In genomic region chr15:44728232-44728575, GRCh38 we compare ENCODE assay signal across 8 cellular contexts. TPM values are rescaled to one million over a fixed set of nuclear protein-coding genes. Genes with fewer than 3 reads are reported as not detected.
DNase-seq lines count a peak whose midpoint lies in the region; ATAC-seq and TF ChIP-seq lines count a peak whose summit lies in the region.
"Not testable (repeated sequence)": the region's sequence is repeated elsewhere in the genome, so short reads cannot be mapped to it uniquely, and the experiment has no call there.

No MANE protein-coding gene starts in this region.

- H3F3A ChIP-seq in GM23248 (ENCODE audit: insufficient read depth), result peaks cover 32% of the 10 kb centered on the region

- not testable (repeated sequence) for H3K9me3 ChIP-seq in GM23248 (ENCODE audit: low read depth); Peyer's patch; hepatocyte (ENCODE audit: low read depth); naive thymus-derived CD4-positive, alpha-beta T cell (ENCODE audit: control insufficient read depth in 2 of 3, low read length in 3 of 3); spleen

- POLR2A ChIA-PET in naive thymus-derived CD4-positive, alpha-beta T cell (lab: Charles Lee), result interaction anchor here (0.9 to 39.4 kb wide), 9 partner anchors 2 to 191 kb away, joined by 3 to 3822 read pairs (median 4); partner anchors contain the start of genes B2M, EIF3J, PATL2 and SPG11

- CTCF ChIA-PET in activated naive CD4-positive, alpha-beta T cell treated with anti-CD3 and anti-CD28 coated beads, Interleukin-2, amount 10 ng/mL, durations not matched to agents 7 days and 5 days (lab: Charles Lee), result interaction anchor here (1.2 to 16.0 kb wide), 5 partner anchors 9 to 144 kb away, joined by 3 to 282 read pairs (median 44); partner anchors contain the start of genes B2M, PATL2, SPG11 and TRIM69
- CTCF ChIA-PET in naive thymus-derived CD4-positive, alpha-beta T cell (lab: Charles Lee), result interaction anchor here (0.8 to 5.4 kb wide), 6 partner anchors 9 to 65 kb away, joined by 4 to 47 read pairs (median 10); partner anchors contain the start of genes B2M, PATL2, SPG11 and TRIM69

- peaks cover 80% of the 10 kb centered on the region for H3K4me1 Mint-ChIP-seq in activated naive CD4-positive, alpha-beta T cell treated with anti-CD3 and anti-CD28 coated beads, Interleukin-2, amount 10 ng/mL, durations not matched to agents 7 days and 5 days
- peaks cover 51 to 87% (median 74%) of the 10 kb centered on the region in 7 donors for H3K4me1 Mint-ChIP-seq in naive thymus-derived CD4-positive, alpha-beta T cell

- not testable (repeated sequence) for TF ChIP-seq POLR2A in Peyer's patch (IDR thresholded peaks at IDR 0.05); spleen (IDR thresholded peaks at IDR 0.05)

- H3K36me3 Mint-ChIP-seq in activated naive CD4-positive, alpha-beta T cell treated with anti-CD3 and anti-CD28 coated beads, Interleukin-2, amount 10 ng/mL, durations not matched to agents 7 days and 5 days, result peaks cover 24% of the 10 kb centered on the region
- peaks cover 0 to 25% (median 0%) of the 10 kb centered on the region in 5 donors for H3K36me3 Mint-ChIP-seq in naive thymus-derived CD4-positive, alpha-beta T cell

- peak overlapping the region; percentile 86 for H3K4me2 ChIP-seq in GM23248 (ENCODE audit: unreplicated experiment)
- peak overlapping the region; percentile 60 for H3K4me2 ChIP-seq in hepatocyte

- H3K79me2 ChIP-seq in GM23248 (ENCODE audit: insufficient read depth) (peaks cover 14% of the 10 kb centered on the region), hepatocyte (peaks cover 16% of the 10 kb centered on the region)

- not testable (repeated sequence) for H3K36me3 ChIP-seq in GM23248 (ENCODE audit: low read depth); Peyer's patch; hepatocyte (replicated peaks; ENCODE audit: insufficient read depth, low read depth); naive thymus-derived CD4-positive, alpha-beta T cell (ENCODE audit: control insufficient read depth in 2 of 3, insufficient read depth in 3 of 3, low read length in 3 of 3)
- peaks cover 0 to 15% (median 4%) of the 10 kb centered on the region in 6 donors for H3K36me3 ChIP-seq in spleen

- H3K27ac ChIP-seq in GM23248 (peak overlapping the region; percentile 95), Peyer's patch (peak overlapping the region; percentile 94 to 98 (median 96)), dorsolateral prefrontal cortex (peak overlapping the region; percentile 78 to 100 (median 97)), hepatocyte (peak overlapping the region; percentile 98), spleen (peak overlapping the region; percentile 81 to 100 (median 98))
- H3K27ac ChIP-seq in naive thymus-derived CD4-positive, alpha-beta T cell (ENCODE audit: low read depth, low read length), result peak overlapping the region; percentile 99

- peaks cover 34% of the 10 kb centered on the region for H3K4me1 ChIP-seq in GM23248 (ENCODE audit: insufficient read depth)
- peaks cover 0 to 39% (median 16%) of the 10 kb centered on the region in 4 donors for H3K4me1 ChIP-seq in Peyer's patch
- H3K4me1 ChIP-seq in hepatocyte (ENCODE audit: insufficient read depth), result not testable (repeated sequence)
- H3K4me1 ChIP-seq in naive thymus-derived CD4-positive, alpha-beta T cell (ENCODE audit: control insufficient read depth in 2 of 2, insufficient read depth in 2 of 2, low read length in 2 of 2), result peaks cover 56 to 57% of the 10 kb centered on the region in 2 donors
- peaks cover 58 to 91% (median 82%) of the 10 kb centered on the region in 6 donors for H3K4me1 ChIP-seq in spleen

- 83 to 86% methylated on average over 5 of the region's 5 CpGs for WGBS in GM23248 (ENCODE audit: low coverage in 1 of 2, low lambda C conversion rate in 2 of 2, missing lambda C conversion rate in 2 of 2), 2 experiments
- WGBS in hepatocyte (ENCODE audit: low lambda C conversion rate, missing lambda C conversion rate), result 77% methylated on average over 5 of the region's 5 CpGs
- WGBS in spleen, 5 donors, result 34 to 62% (median 53%) methylated on average over 5 of the region's 5 CpGs

- H3K4me3 Mint-ChIP-seq in activated naive CD4-positive, alpha-beta T cell treated with anti-CD3 and anti-CD28 coated beads, Interleukin-2, amount 10 ng/mL, durations not matched to agents 7 days and 5 days, result peak overlapping the region; percentile 99
- peak overlapping the region; percentile 87 to 100 (median 99) for H3K4me3 Mint-ChIP-seq in naive thymus-derived CD4-positive, alpha-beta T cell

- H4K20me1 ChIP-seq in GM23248 (ENCODE audit: insufficient read depth); hepatocyte (ENCODE audit: insufficient read depth, poor library complexity, severe bottlenecking): not testable (repeated sequence)

- peak overlapping the region; percentile 99 for H3K27ac Mint-ChIP-seq in activated naive CD4-positive, alpha-beta T cell treated with anti-CD3 and anti-CD28 coated beads, Interleukin-2, amount 10 ng/mL, durations not matched to agents 7 days and 5 days
- H3K27ac Mint-ChIP-seq in naive thymus-derived CD4-positive, alpha-beta T cell, result peak overlapping the region; percentile 98 to 100 (median 100)

- intact Hi-C loops in dorsolateral prefrontal cortex (cut with DNase I), result loop anchor here (1.0 to 5.0 kb wide), 5 partner anchors 13 to 66 kb away; partner anchors contain the start of genes SPG11 (in 2 of the 2), B2M (in 1 of the 2) and PATL2 (in 1 of the 2)
- intact Hi-C loops in naive thymus-derived CD4-positive, alpha-beta T cell (cut with micrococcal nuclease), result loop anchor here (1.0 to 10.0 kb wide), 9 partner anchors 9 to 903 kb away; partner anchors contain the start of genes CTDSPL2 (in 2 of the 2), GOLM2 (in 2 of the 2), MFAP1 (in 2 of the 2) and WDR76 (in 2 of the 2)
- intact Hi-C loops in spleen (cut with DNase I; ENCODE audit: low total_unique reads), result not testable (repeated sequence)

- not testable (repeated sequence) for H3K27me3 ChIP-seq in GM23248 (replicated peaks; ENCODE audit: insufficient read depth); Peyer's patch; dorsolateral prefrontal cortex; hepatocyte; naive thymus-derived CD4-positive, alpha-beta T cell (ENCODE audit: control insufficient read depth in 2 of 2, insufficient read depth in 2 of 2, low read length in 2 of 2); spleen (replicated peaks in 1 of 7)

- not testable (repeated sequence) for DNase-seq in AG09309 (ENCODE audit: low read depth); GM23248; Peyer's patch; activated naive CD4-positive, alpha-beta T cell treated with anti-CD3 and anti-CD28 coated beads, Interleukin-2, amount 10 ng/mL, durations not matched to agents 7 days and 5 days; dorsolateral prefrontal cortex; hepatocyte (ENCODE audit: low spot score); naive thymus-derived CD4-positive, alpha-beta T cell; spleen

- not testable (repeated sequence) for TF ChIP-seq CTCF in AG09309 (IDR thresholded peaks at IDR 0.05; ENCODE audit: control insufficient read depth, insufficient read depth, low read depth, low read length, missing control alignments); Peyer's patch (IDR thresholded peaks at IDR 0.05); hepatocyte (IDR thresholded peaks at IDR 0.05; ENCODE audit: poor library complexity); spleen (IDR thresholded peaks at IDR 0.05 in 8 of 11, conservative IDR thresholded peaks at IDR 0.05 in 3 of 11)
- peak in 1 of 56 donors; percentile 5 for TF ChIP-seq CTCF in dorsolateral prefrontal cortex (IDR thresholded peaks at IDR 0.05 in 54 of 56, conservative IDR thresholded peaks at IDR 0.05 in 2 of 56; ENCODE audit: low read depth in 1 of 56, partially characterized antibody in 56 of 56)

- in situ Hi-C loops in GM23248 (cut with MboI), result loop anchor here (25.0 kb wide), 1 partner anchor 141 kb away; no protein-coding TSS in a partner anchor

- not testable (repeated sequence) for H3K9me3 Mint-ChIP-seq in activated naive CD4-positive, alpha-beta T cell treated with anti-CD3 and anti-CD28 coated beads, Interleukin-2, amount 10 ng/mL, durations not matched to agents 7 days and 5 days; naive thymus-derived CD4-positive, alpha-beta T cell

- not testable (repeated sequence) for ATAC-seq in naive thymus-derived CD4-positive, alpha-beta T cell

- H3K9ac ChIP-seq in GM23248, result peak overlapping the region; percentile 87

- H3K27me3 Mint-ChIP-seq in activated naive CD4-positive, alpha-beta T cell treated with anti-CD3 and anti-CD28 coated beads, Interleukin-2, amount 10 ng/mL, durations not matched to agents 7 days and 5 days; naive thymus-derived CD4-positive, alpha-beta T cell: not testable (repeated sequence)

- H2AFZ ChIP-seq in GM23248, result peak overlapping the region; percentile 92
- not testable (repeated sequence) for H2AFZ ChIP-seq in hepatocyte

- H3K4me3 ChIP-seq in AG09309 (ENCODE audit: control insufficient read depth, low read depth, low read length) (peak overlapping the region; percentile 95), GM23248 (peak overlapping the region; percentile 96), Peyer's patch (peak overlapping the region; percentile 55 to 70 (median 68)), dorsolateral prefrontal cortex (peak overlapping the region; percentile 33 to 97 (median 85)), spleen (peak overlapping the region in 4 of 8 donors; percentile 57 to 79 (median 68))
- H3K4me3 ChIP-seq in hepatocyte, result not testable (repeated sequence)
- peak overlapping the region; percentile 94 for H3K4me3 ChIP-seq in naive thymus-derived CD4-positive, alpha-beta T cell (ENCODE audit: low read length)

- not testable (repeated sequence) for H3K9me2 ChIP-seq in GM23248 (ENCODE audit: insufficient read depth); hepatocyte (replicated peaks; ENCODE audit: insufficient read depth)

RNA-seq across cellular contexts. Expression of gene TRIM69, which starts 8.1 kb away (rescaled TPM):
- total RNA-seq in GM23248 (2014; rRNA removed; shearing (Covaris generic)), result 9.2 and 9.7 TPM in 2 replicates
- polyA plus RNA-seq in GM23248 (2016; fragmentation: Nextera tagmentation; extraction: Ambion mirVana), result 8.9 and 9.8 TPM in 2 replicates
- 10 to 100 TPM in 2 of 4 donors, 1 to 10 TPM in 2; 6.7 to 11.7 (median 8.9) TPM for total RNA-seq in Peyer's patch
- total RNA-seq in dorsolateral prefrontal cortex, result 100 to 1,000 TPM in 1 of 120 experiments, 10 to 100 TPM in 119; 31.6 to 103 (median 60.3) TPM
- total RNA-seq in hepatocyte, result 10.8 and 11.0 TPM in 2 replicates
- polyA plus RNA-seq in hepatocyte, result 6.5 and 9.7 TPM in 2 replicates
- total RNA-seq in naive thymus-derived CD4-positive, alpha-beta T cell, result 10 to 100 TPM; 12.4 to 65.0 (median 28.0) TPM
- 10 to 100 TPM; 17.4 to 17.8 TPM for polyA plus RNA-seq in naive thymus-derived CD4-positive, alpha-beta T cell
- 10 to 100 TPM; 24.7 to 54.9 (median 46.9) TPM for total RNA-seq in spleen
- polyA plus RNA-seq in spleen, result 10 to 100 TPM; 16.4 to 44.5 (median 22.3) TPM

RNA-seq across cellular contexts. Expression of gene B2M, which starts 16.9 kb away (rescaled TPM):
- 1,965 and 2,442 TPM in 2 replicates for total RNA-seq in GM23248 (2014; rRNA removed; shearing (Covaris generic))
- 3,590 and 3,619 TPM in 2 replicates for polyA plus RNA-seq in GM23248 (2016; fragmentation: Nextera tagmentation; extraction: Ambion mirVana)
- total RNA-seq in Peyer's patch, result over 10,000 TPM in 1 of 4 donors, 1,000 to 10,000 TPM in 3; 2,244 to 13,999 (median 5,894) TPM
- 1,000 to 10,000 TPM in 4 of 120 experiments, 100 to 1,000 TPM in 116; 213 to 1,235 (median 449) TPM for total RNA-seq in dorsolateral prefrontal cortex
- total RNA-seq in hepatocyte, result 2,059 and 2,324 TPM in 2 replicates
- 2,570 and 2,890 TPM in 2 replicates for polyA plus RNA-seq in hepatocyte
- 1,000 to 10,000 TPM; 4,325 to 8,698 (median 6,221) TPM for total RNA-seq in naive thymus-derived CD4-positive, alpha-beta T cell
- polyA plus RNA-seq in naive thymus-derived CD4-positive, alpha-beta T cell, result over 10,000 TPM; 23,113 to 34,374 TPM
- over 10,000 TPM in 1 of 7 donors, 1,000 to 10,000 TPM in 6; 5,238 to 10,333 (median 6,268) TPM for total RNA-seq in spleen
- 1,000 to 10,000 TPM; 3,969 to 5,676 (median 5,369) TPM for polyA plus RNA-seq in spleen

RNA-seq across cellular contexts. Expression of gene PATL2, which starts 17.1 kb away (rescaled TPM):
- not detected in 2 replicates for total RNA-seq in GM23248 (2014; rRNA removed; shearing (Covaris generic))
- polyA plus RNA-seq in GM23248 (2016; fragmentation: Nextera tagmentation; extraction: Ambion mirVana) (0.26 TPM in 1 of 2 replicates, not detected in the other), hepatocyte (0.54 and 0.85 TPM in 2 replicates), spleen (10 to 100 TPM; 26.0 to 64.2 (median 35.6) TPM)
- total RNA-seq in Peyer's patch (10 to 100 TPM in 2 of 4 donors, 1 to 10 TPM in 2; 4.0 to 35.5 (median 9.5) TPM), dorsolateral prefrontal cortex (1 to 10 TPM in 67 of 120 experiments, under 1 TPM in 45, not detected in 8; 0.20 to 6.3 (median 1.2) TPM), hepatocyte (0.77 TPM in 1 of 2 replicates, not detected in the other), spleen (10 to 100 TPM; 17.0 to 36.9 (median 28.3) TPM)
- total RNA-seq in naive thymus-derived CD4-positive, alpha-beta T cell, result 10 to 100 TPM; 37.4 to 83.8 (median 71.3) TPM
- polyA plus RNA-seq in naive thymus-derived CD4-positive, alpha-beta T cell, result 10 to 100 TPM; 11.4 to 17.3 TPM
